ENCODE assay signal across 17 cellular contexts in genomic region chr2:80852808-80853139, GRCh38.
A peak's percentile ranks its signal among the peaks of the same experiment; 100 is the strongest.
DNase-seq lines count a peak whose midpoint lies in the region; TF ChIP-seq lines count a peak whose summit lies in the region.
"Had no signal": no experiment of that assay in that cellular context is flagged by ENCODE, and none has a peak within 500 bp of the region (broad histone marks: within the 10 kb centered on the region; RNA-seq: fewer than 3 reads in every experiment).

No MANE protein-coding gene starts in this region.

- intact Hi-C loops in prostate gland (cut with DNase I) = no loop called here

- no peak overlapping the region for H3K9ac ChIP-seq in MM.1S (ENCODE audit: low read length)

- 0 out of 2 replicates have a peak overlapping the region, but pooled peaks have one; percentile 16 for H3K4me2 ChIP-seq in MM.1S (ENCODE audit: low read depth, low read length)

- H2AFZ ChIP-seq in MM.1S (ENCODE audit: low read length) = no peak overlapping the region; the same call in 1 of the 2 replicates

- DNase-seq in MM.1S = peak; percentile 72
- peak; percentile 49 for DNase-seq in ecto neural progenitor cell (ENCODE audit: low spot score)
- peak; percentile 16 for DNase-seq in pons (ENCODE audit: low spot score)
- no peak for DNase-seq in occipital lobe (lab: John Stamatoyannopoulos, UW)
- no peak for DNase-seq in prostate gland (ENCODE audit: low spot score)
- no peak for DNase-seq in GM03348 (ENCODE audit: low spot score)
- DNase-seq: adrenal gland; C1 segment of cervical spinal cord; central memory CD4-positive, alpha-beta T cell; KBM-7; lower lobe of right lung; natural killer cell; NCI-H2227 treated with DMSO at 0.1 percent for 48 hours; stimulated activated CD4-positive, alpha-beta T cell treated with anti-CD3 and anti-CD28 coated beads, Interleukin-2, amount 100 ng/mL, for 24 hours; SW 1271 had no signal

- no peak for TF ChIP-seq POLR2A in prostate gland (IDR thresholded peaks at IDR 0.05)

- H4K20me1 ChIP-seq in MM.1S (ENCODE audit: insufficient read depth, low read length) = no peaks in the 10 kb centered on the region

- H3K27ac ChIP-seq in MM.1S (ENCODE audit: low read length) = peak overlapping the region; percentile 4; the same call in 1 of the 2 replicates
- no peak overlapping the region for H3K27ac ChIP-seq in prostate gland
- H3K27ac ChIP-seq: adrenal gland, lower lobe of right lung, thoracic aorta had no signal

- H3K9me3 ChIP-seq in MM.1S (replicated peaks; ENCODE audit: insufficient read depth, low read length) (no peaks in the 10 kb centered on the region), prostate gland (no peaks in the 10 kb centered on the region)
- H3K9me3 ChIP-seq: adrenal gland, lower lobe of right lung, thoracic aorta had no signal

- H3K27me3 ChIP-seq in MM.1S (replicated peaks; ENCODE audit: insufficient read depth, low read length) = no peaks in the 10 kb centered on the region
- H3K27me3 ChIP-seq in prostate gland (replicated peaks; ENCODE audit: insufficient read depth) = no peaks in the 10 kb centered on the region
- H3K27me3 ChIP-seq: adrenal gland had no signal

- TF ChIP-seq CTCF in GM12874 (IDR thresholded peaks at IDR 0.05; ENCODE audit: insufficient read depth, low read depth, low read length) (peak; percentile 47), MM.1S (IDR thresholded peaks at IDR 0.05; ENCODE audit: low read length) (peak; percentile 72), prostate gland (IDR thresholded peaks at IDR 0.05) (no peak)

- no peaks in the 10 kb centered on the region for H3F3A ChIP-seq in MM.1S (ENCODE audit: insufficient read depth, low read length)

- WGBS in prostate gland = 49% methylated on average over 2 of the region's 2 CpGs

- H3K79me2 ChIP-seq in MM.1S (ENCODE audit: low read length) = no peaks in the 10 kb centered on the region

- no peaks in the 10 kb centered on the region for H3K9me2 ChIP-seq in MM.1S (replicated peaks; ENCODE audit: insufficient read depth, low read length)

- H3K4me3 ChIP-seq in MM.1S (ENCODE audit: low read length) (no peak overlapping the region), prostate gland (no peak overlapping the region)
- H3K4me3 ChIP-seq: adrenal gland, lower lobe of right lung, thoracic aorta had no signal

- H3K36me3 ChIP-seq in MM.1S (replicated peaks; ENCODE audit: insufficient read depth, low read length) (no peaks in the 10 kb centered on the region), prostate gland (no peaks in the 10 kb centered on the region)
- H3K36me3 ChIP-seq: adrenal gland, lower lobe of right lung, thoracic aorta had no signal

- H3K4me1 ChIP-seq in MM.1S (ENCODE audit: low read length) (peaks cover 8% of the 10 kb centered on the region), prostate gland (replicated peaks) (no peaks in the 10 kb centered on the region)
- H3K4me1 ChIP-seq: adrenal gland, lower lobe of right lung had no signal

Comparison
In these comparisons a context has a peak if more than half of its experiments do, and no peak if none do; other contexts are left out.
1. CTCF ChIP-seq: peak in GM12874 (single experiment) and MM.1S (single experiment); none in prostate gland (0 of 4).
2. DNase-seq: peak in MM.1S (single experiment), ecto neural progenitor cell (single experiment) and pons (single experiment); none in occipital lobe (single experiment), prostate gland (single experiment) and GM03348 (single experiment).